ENCODE assay signal across 12 cellular contexts in genomic region chr1:42914092-42914625, GRCh38.
"Had no signal": no experiment of that assay in that cellular context is flagged by ENCODE, and none has a peak within 500 bp of the region (broad histone marks: within the 10 kb centered on the region; RNA-seq: fewer than 3 reads in every experiment).

No MANE protein-coding gene starts in this region.

- ATAC-seq: activated naive CD8-positive, alpha-beta T cell treated with anti-CD3 and anti-CD28 coated beads, Interleukin-2, amount 50 U/mL, for 24 hours had no signal

- H3K9me3 ChIP-seq: ascending aorta had no signal

- H3K9me3 Mint-ChIP-seq: activated naive CD8-positive, alpha-beta T cell treated with anti-CD3 and anti-CD28 coated beads, Interleukin-2, amount 50 U/mL, for 24 hours had no signal

- DNase-seq: activated naive CD8-positive, alpha-beta T cell treated with anti-CD3 and anti-CD28 coated beads, Interleukin-2, amount 50 U/mL, for 24 hours; amniotic stem cell; cerebellar nuclear complex; NCI-H1436 treated with DMSO at 0.1 percent for 48 hours had no signal

- H3K36me3 ChIP-seq: ascending aorta, WERI-Rb-1 had no signal

- H3K27me3 Mint-ChIP-seq: activated naive CD8-positive, alpha-beta T cell treated with anti-CD3 and anti-CD28 coated beads, Interleukin-2, amount 50 U/mL, for 24 hours had no signal

- FAIRE-seq: colon had no signal

- H3K4me1 ChIP-seq: ascending aorta had no signal

- H3K27ac ChIP-seq: ascending aorta, SK-N-MC, WERI-Rb-1 had no signal

- H3K4me1 Mint-ChIP-seq: brain had no signal

- H3K4me3 ChIP-seq: ascending aorta, SK-N-MC had no signal

- H3K36me3 Mint-ChIP-seq: brain had no signal

- H3K27ac Mint-ChIP-seq: activated CD4-positive, alpha-beta memory T cell treated with anti-CD3 and anti-CD28 coated beads, Interleukin-2, amount 10 ng/mL, durations not matched to agents 7 days and 5 days; activated CD4-positive, alpha-beta T cell treated with anti-CD3 and anti-CD28 coated beads for 36 hours; activated naive CD8-positive, alpha-beta T cell treated with anti-CD3 and anti-CD28 coated beads, Interleukin-2, amount 50 U/mL, for 24 hours had no signal

- H3K4me3 Mint-ChIP-seq: activated CD4-positive, alpha-beta memory T cell treated with anti-CD3 and anti-CD28 coated beads, Interleukin-2, amount 10 ng/mL, durations not matched to agents 7 days and 5 days; activated CD4-positive, alpha-beta T cell treated with anti-CD3 and anti-CD28 coated beads for 36 hours; activated naive CD8-positive, alpha-beta T cell treated with anti-CD3 and anti-CD28 coated beads, Interleukin-2, amount 50 U/mL, for 24 hours; activated T-cell treated with anti-CD3 and anti-CD28 coated beads, Interleukin-2, amount 50 U/mL, for 72 hours; brain had no signal

- H3K27me3 ChIP-seq: ascending aorta had no signal
